24 cellular contexts compared by ENCODE assay signal in the genomic region with DNA sequence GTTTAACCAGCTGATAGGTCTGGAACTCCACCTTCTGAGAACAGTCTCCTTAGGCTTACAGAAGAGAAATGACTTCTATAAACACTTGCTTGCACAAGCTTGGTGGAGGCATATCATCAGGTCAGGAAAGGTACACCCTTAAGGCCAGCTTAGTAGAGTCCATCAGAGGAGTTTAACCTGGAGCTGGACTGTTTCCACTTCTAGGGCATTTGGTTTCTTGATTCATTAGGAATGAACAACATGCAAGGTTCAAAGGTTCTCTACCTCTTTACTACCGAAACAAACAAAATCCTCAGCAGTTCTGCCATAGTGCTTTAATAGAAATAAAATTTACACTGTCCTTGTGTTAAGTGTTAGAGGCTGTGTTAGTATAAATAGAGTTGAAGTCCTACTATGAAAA.
DNase-seq lines count a peak whose midpoint lies in the region; ATAC-seq, FAIRE-seq and TF ChIP-seq lines count a peak whose summit lies in the region.
"Had no signal": no experiment of that assay in that cellular context is flagged by ENCODE, and none has a peak within 500 bp of the region (broad histone marks: within the 10 kb centered on the region; RNA-seq: fewer than 3 reads in every experiment).

No MANE protein-coding gene starts in this region.

- H2BK12ac ChIP-seq in trophoblast cell (ENCODE audit: low read length): no peak overlapping the region

- ATAC-seq in right lobe of liver (peak; percentile 38 to 63 (median 46)), HepG2 (no peak), left colon (peak; percentile 13), mucosa of descending colon (peak; percentile 26), HG03135 (IDR thresholded peaks at IDR 0.05; ENCODE audit: unreplicated experiment) (no peak)
- ATAC-seq: A549, GM12878 had no signal

- no peaks in the 10 kb centered on the region for H3K79me2 ChIP-seq in HepG2 (ENCODE audit: insufficient read depth, low read length)
- H3K79me2 ChIP-seq in trophoblast cell (ENCODE audit: control insufficient read depth, insufficient read depth, low read length, poor library complexity): no peaks in the 10 kb centered on the region

- no TSS peak for BruUV-seq in HepG2 (replicated peaks; lab: Mats Ljungman, UMichigan)

- no peak overlapping the region for H2BK5ac ChIP-seq in trophoblast cell (ENCODE audit: low read depth, low read length, poor library complexity)

- H3K36me3 ChIP-seq in right lobe of liver (no peaks in the 10 kb centered on the region), HepG2 (replicated peaks in 1 of 2; ENCODE audit: control insufficient read depth in 1 of 2, insufficient read depth in 2 of 2, low read length in 2 of 2) (no peaks in the 10 kb centered on the region), mucosa of descending colon (ENCODE audit: low read depth) (no peaks in the 10 kb centered on the region), trophoblast cell (ENCODE audit: control insufficient read depth in 1 of 2, insufficient read depth in 2 of 2, low read length in 2 of 2) (no peaks in the 10 kb centered on the region)
- H3K36me3 ChIP-seq: BLaER1 treated with 17β-estradiol and CSF1 and Interleukin-3, amounts not matched to agents 10 nM and 100 nM had no signal

- H3K4me1 ChIP-seq in right lobe of liver: no peaks in the 10 kb centered on the region
- 0 out of 2 replicates have a peak, but pooled peaks cover 7% of the 10 kb centered on the region for H3K4me1 ChIP-seq in HepG2 (ENCODE audit: insufficient read depth, low read length)
- no peaks in the 10 kb centered on the region for H3K4me1 ChIP-seq in mucosa of descending colon (ENCODE audit: low read depth)
- H3K4me1 ChIP-seq in trophoblast cell (ENCODE audit: control insufficient read depth in 1 of 2, insufficient read depth in 2 of 2, low read length in 2 of 2): no peaks in the 10 kb centered on the region
- H3K4me1 ChIP-seq: A549; BLaER1 treated with 17β-estradiol and CSF1 and Interleukin-3, amounts not matched to agents 10 nM and 100 nM had no signal

- H3K18ac ChIP-seq in trophoblast cell (ENCODE audit: low read length): no peak overlapping the region

- no peak overlapping the region for H4K91ac ChIP-seq in trophoblast cell (ENCODE audit: low read depth, low read length)

- no peak overlapping the region for H2AK5ac ChIP-seq in trophoblast cell (ENCODE audit: low read length)

- FAIRE-seq in HepG2 (lab: Jason Lieb, UNC): no peak
- FAIRE-seq: A549, GM12878, GM12892, GM18507 had no signal

- no peak overlapping the region for H3K4ac ChIP-seq in trophoblast cell (ENCODE audit: low read depth, low read length)

- H3K79me1 ChIP-seq in trophoblast cell (ENCODE audit: low read length): no peaks in the 10 kb centered on the region

- H3K4me3 ChIP-seq in right lobe of liver (no peak overlapping the region), HepG2 (replicated peaks in 1 of 3; ENCODE audit: insufficient read depth in 1 of 3, low read depth in 2 of 3, low read length in 3 of 3) (no peak overlapping the region), mucosa of descending colon (no peak overlapping the region), trophoblast cell (ENCODE audit: low read depth, low read length) (no peak overlapping the region)
- H3K4me3 ChIP-seq: A549; BLaER1 treated with 17β-estradiol and CSF1 and Interleukin-3, amounts not matched to agents 10 nM and 100 nM; GM12878 had no signal

- TF ChIP-seq RAD21 in HepG2 (CRISPR knock-in tag; IDR thresholded peaks at IDR 0.05): no peak

- no peak overlapping the region for H4K12ac ChIP-seq in trophoblast cell (ENCODE audit: low read depth, low read length)

- H3K9ac ChIP-seq in HepG2 (ENCODE audit: insufficient read depth, low read depth, low read length): no peak overlapping the region
- H3K9ac ChIP-seq in trophoblast cell (ENCODE audit: low read length): no peak overlapping the region
- H3K9ac ChIP-seq: BLaER1 treated with 17β-estradiol and CSF1 and Interleukin-3, amounts not matched to agents 10 nM and 100 nM had no signal

- 50% methylated on average over 1 of the region's 1 CpG for WGBS in right lobe of liver (ENCODE audit: insufficient coverage, low coverage, low lambda C conversion rate, missing lambda C conversion rate)
- 0% methylated on average over 1 of the region's 1 CpG for WGBS in HepG2 (ENCODE audit: low lambda C conversion rate)
- no CpG with 5 or more reads among the region's 1 CpG for WGBS in trophoblast cell (ENCODE audit: extremely low coverage, insufficient coverage, insufficient read length)

- H2AFZ ChIP-seq in HepG2 (ENCODE audit: low read length): no peak overlapping the region
- no peak overlapping the region for H2AFZ ChIP-seq in trophoblast cell (ENCODE audit: insufficient read depth, low read length, poor library complexity)

- H4K20me1 ChIP-seq in HepG2 (ENCODE audit: insufficient read depth, low read length): no peaks in the 10 kb centered on the region
- H4K20me1 ChIP-seq: BLaER1 treated with 17β-estradiol and CSF1 and Interleukin-3, amounts not matched to agents 10 nM and 100 nM had no signal

- intact Hi-C loops in right lobe of liver (cut with DNase I) (no loop called here), HepG2 (cut with micrococcal nuclease; ENCODE audit: unreplicated experiment) (no loop called here), left colon (cut with DNase I, micrococcal nuclease) (no loop called here), mucosa of descending colon (cut with DNase I, micrococcal nuclease) (no loop called here)

- CTCF ChIA-PET in HepG2 (lab: Yijun Ruan, JAX; ENCODE audit: low intra/inter-chr PET ratio, low total read pairs): no interaction called here

- H3K23ac ChIP-seq in trophoblast cell (ENCODE audit: low read length): no peak overlapping the region

- no peak overlapping the region for H4K8ac ChIP-seq in trophoblast cell (ENCODE audit: low read depth, low read length)

- H3K9me3 ChIP-seq in right lobe of liver (no peaks in the 10 kb centered on the region), HepG2 (ENCODE audit: low read length) (no peaks in the 10 kb centered on the region), mucosa of descending colon (no peaks in the 10 kb centered on the region), trophoblast cell (ENCODE audit: insufficient read depth, low read depth, low read length) (no peaks in the 10 kb centered on the region)
- H3K9me3 ChIP-seq: A549; BLaER1 treated with 17β-estradiol and CSF1 and Interleukin-3, amounts not matched to agents 10 nM and 100 nM had no signal

- no peak overlapping the region for H3K27ac ChIP-seq in right lobe of liver
- no peak overlapping the region for H3K27ac ChIP-seq in HepG2 (ENCODE audit: extremely low read length, insufficient read depth, low read length)
- no peak overlapping the region for H3K27ac ChIP-seq in trophoblast cell (ENCODE audit: low read depth, low read length)
- H3K27ac ChIP-seq: 22Rv1; A549; BLaER1 treated with 17β-estradiol and CSF1 and Interleukin-3, amounts not matched to agents 10 nM and 100 nM had no signal

- H3K27me3 ChIP-seq in right lobe of liver (no peaks in the 10 kb centered on the region), HepG2 (ENCODE audit: control insufficient read depth in 1 of 2, insufficient read depth in 2 of 2, low read length in 2 of 2) (no peaks in the 10 kb centered on the region), trophoblast cell (ENCODE audit: insufficient read depth, low read length) (no peaks in the 10 kb centered on the region)
- H3K27me3 ChIP-seq: BLaER1 treated with 17β-estradiol and CSF1 and Interleukin-3, amounts not matched to agents 10 nM and 100 nM had no signal

- no peak overlapping the region for H2BK120ac ChIP-seq in trophoblast cell (ENCODE audit: insufficient read depth, low read length, poor library complexity)

- no peak for TF ChIP-seq POLR2A in right lobe of liver (IDR thresholded peaks at IDR 0.05)
- TF ChIP-seq POLR2A in HepG2 (IDR thresholded peaks at IDR 0.05; ENCODE audit: insufficient read depth in 1 of 2, low read depth in 2 of 2, low read length in 2 of 2): no peak

- TF ChIP-seq CTCF in right lobe of liver (IDR thresholded peaks at IDR 0.05): no peak
- TF ChIP-seq CTCF in HepG2 (CRISPR knock-in tag; IDR thresholded peaks at IDR 0.05): no peak
- TF ChIP-seq CTCF in mucosa of descending colon (IDR thresholded peaks at IDR 0.05): no peak

- H3K4me2 ChIP-seq in HepG2 (ENCODE audit: low read depth, low read length) (no peak overlapping the region), trophoblast cell (ENCODE audit: low read length) (no peak overlapping the region)
- H3K4me2 ChIP-seq: A549; BLaER1 treated with 17β-estradiol and CSF1 and Interleukin-3, amounts not matched to agents 10 nM and 100 nM had no signal

- in situ Hi-C loops in HepG2 (cut with HindIII; ENCODE audit: extremely low pct_ligation_motif_present, low pct_unique_long_range_greater_than_20kb): no loop called here

- H3K14ac ChIP-seq in trophoblast cell (ENCODE audit: low read length): no peak overlapping the region

- POLR2A ChIA-PET in HepG2 (lab: Yijun Ruan, JAX): no interaction called here

- TF ChIP-seq EP300 in HepG2 (IDR thresholded peaks at IDR 0.05; ENCODE audit: low read depth in 2 of 2, low read length in 2 of 2): no peak
- TF ChIP-seq EP300 in HepG2 (CRISPR knock-in tag; IDR thresholded peaks at IDR 0.05; ENCODE audit: borderline replicate concordance): no peak

- DNase-seq in right lobe of liver (no peak), HepG2 (ENCODE audit: low spot score) (no peak), left colon (no peak), mucosa of descending colon (no peak), trophoblast cell (no peak)
- DNase-seq: AML-193; CD4-positive, alpha-beta memory T cell; CD4-positive, CD25-positive, alpha-beta regulatory T cell; CD8-positive, alpha-beta memory T cell; COR-L47; DMS 273 treated with DMSO at 0.1 percent for 48 hours; DMS153; DMS53; DMS79; DND-41; EL; GDM1 had no signal

TF ChIP-seq in HepG2, 621 proteins besides CTCF, POLR2A, EP300 and RAD21 (continues in another document):
- no peak for TF ChIP-seq ZSCAN31 (CRISPR knock-in tag; IDR thresholded peaks at IDR 0.05; ENCODE audit: low read depth)
- no peak for TF ChIP-seq HOXA7 (CRISPR knock-in tag; IDR thresholded peaks at IDR 0.05)

Comparison
In these comparisons a context has a peak if more than half of its experiments do, and no peak if none do; other contexts are left out.
1. ATAC-seq: peak in right lobe of liver (4 of 4), left colon (single experiment) and mucosa of descending colon (single experiment); none in HepG2 (single experiment) and HG03135 (single experiment).